Comparison of ENCODE assay signal across 8 cellular contexts in the genomic region with DNA sequence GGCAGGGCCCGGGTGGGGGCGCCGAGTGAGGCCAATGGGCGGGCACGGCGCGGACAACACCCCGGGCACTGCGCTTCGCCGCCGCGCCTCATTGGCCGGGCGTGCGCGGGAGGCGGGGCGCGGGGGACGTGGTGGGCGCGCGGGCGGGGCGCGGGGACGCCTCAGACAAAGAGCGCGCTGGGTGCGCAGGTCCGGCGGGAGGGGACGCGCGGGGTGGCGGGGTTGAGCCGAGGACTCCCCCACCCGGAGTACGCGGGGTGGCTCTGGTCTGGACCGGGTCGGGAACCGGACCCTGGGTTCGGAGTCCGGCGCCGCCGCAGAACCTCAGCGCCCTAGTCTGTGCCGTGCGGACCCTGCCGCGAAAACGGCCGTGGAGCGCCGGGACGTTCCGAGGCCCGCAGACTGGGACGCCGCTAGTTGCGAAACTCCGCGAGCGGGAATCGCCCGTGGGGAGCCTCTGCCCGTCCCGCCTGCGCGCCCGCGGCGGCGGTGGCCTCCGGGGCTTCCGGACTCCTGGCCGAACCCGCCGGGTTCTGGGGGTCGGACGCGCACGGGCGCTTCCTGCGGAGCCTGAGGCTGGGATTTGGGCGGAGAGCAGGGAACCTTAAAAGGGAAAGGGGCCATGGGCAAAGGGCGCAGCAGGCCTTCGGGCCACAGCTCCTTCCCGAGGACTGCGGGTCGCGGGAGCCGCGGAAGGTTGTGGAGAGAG. TPM values are rescaled to one million over a fixed set of nuclear protein-coding genes. Genes with fewer than 3 reads are reported as not detected.
DNase-seq lines count a peak whose midpoint lies in the region; TF ChIP-seq lines count a peak whose summit lies in the region.

No MANE protein-coding gene starts in this region.

- H2AFZ ChIP-seq in neuron (ENCODE audit: low read depth, low read length): peak overlapping the region; percentile 93

- intact Hi-C loops in stomach (cut with DNase I; ENCODE audit: low total_unique reads): no loop called here

- DNase-seq in EL: peak; percentile 90
- peak; percentile 78 for DNase-seq in H4 (ENCODE audit: low spot score)
- DNase-seq in LNCaP clone FGC (ENCODE audit: low read depth): peak; percentile 23
- DNase-seq in SHP77 treated with DMSO at 0.1 percent for 48 hours (lab: John Stamatoyannopoulos, UW): peak; percentile 61
- DNase-seq in activated naive CD4-positive, alpha-beta T cell (lab: John Stamatoyannopoulos, UW): peak in 3 of 4 experiments; percentile 22 to 68 (median 24)
- DNase-seq in foreskin melanocyte: peak; percentile 76
- peak; percentile 90 for DNase-seq in stomach

- TF ChIP-seq CTCF in LNCaP clone FGC (IDR thresholded peaks at IDR 0.05; ENCODE audit: control insufficient read depth, extremely low read depth, insufficient read depth) (no peak), stomach (IDR thresholded peaks at IDR 0.05) (no peak)

- 0 to 6% (median 1%) methylated on average over 15 to 97 of the region's 97 CpGs for WGBS in stomach, 5 donors

- peak in 1 of 4 donors; percentile 46 for TF ChIP-seq POLR2A in stomach (IDR thresholded peaks at IDR 0.05)

- H3K9me3 ChIP-seq in neuron (ENCODE audit: low read length) (no peaks in the 10 kb centered on the region), stomach (no peaks in the 10 kb centered on the region)

- H3K4me1 ChIP-seq in neuron (ENCODE audit: insufficient read depth, low read length): peaks cover 29% of the 10 kb centered on the region
- H3K4me1 ChIP-seq in stomach: peaks cover 42 to 65% (median 61%) of the 10 kb centered on the region in 4 donors

- TF ChIP-seq EP300 in stomach (IDR thresholded peaks at IDR 0.05): peak; percentile 39

- H3K36me3 ChIP-seq in neuron (ENCODE audit: insufficient read depth, low read length): no peaks in the 10 kb centered on the region
- H3K36me3 ChIP-seq in stomach: no peaks in the 10 kb centered on the region

- H3K27me3 ChIP-seq in neuron (ENCODE audit: insufficient read depth, low read length): no peaks in the 10 kb centered on the region
- no peaks in the 10 kb centered on the region for H3K27me3 ChIP-seq in stomach

- H3K27ac ChIP-seq in stomach: peak overlapping the region; percentile 86 to 91 (median 90)

- H3K4me3 ChIP-seq in LNCaP clone FGC (ENCODE audit: low read depth, low read length): peak overlapping the region; percentile 76
- peak overlapping the region; percentile 95 for H3K4me3 ChIP-seq in neuron (ENCODE audit: low read length)
- peak overlapping the region; percentile 75 to 89 (median 85) for H3K4me3 ChIP-seq in stomach

RNA-seq across cellular contexts. Expression of gene SLC25A29, which starts 0.4 kb away (rescaled TPM):
- 11.2 and 23.5 TPM in 2 replicates for total RNA-seq in H4 (2014; rRNA removed; shearing (Covaris generic))
- total RNA-seq in stomach: 100 to 1,000 TPM in 2 of 5 donors, 10 to 100 TPM in 3; 25.7 to 174 (median 30.1) TPM
- polyA plus RNA-seq in stomach: 10 to 100 TPM in 2 of 3 donors, 1 to 10 TPM in 1; 9.0 to 58.3 (median 26.2) TPM

RNA-seq across cellular contexts. Expression of gene SLC25A47, which starts 16.5 kb away (rescaled TPM):
- not detected in 2 replicates for total RNA-seq in H4 (2014; rRNA removed; shearing (Covaris generic))
- under 1 TPM in 1 of 5 donors, not detected in 4; 0.73 TPM for total RNA-seq in stomach
- polyA plus RNA-seq in stomach: not detected

Comparison
In these comparisons a context has a peak if more than half of its experiments do, and no peak if none do; other contexts are left out.
1. Peak in every context shown above with its lines: DNase-seq, H3K4me3 ChIP-seq and H3K27ac ChIP-seq.
2. DNase-seq: peak in every context shown above with its lines; median percentile 90 in EL; 90 in stomach; 78 in H4; 76 in foreskin melanocyte; 61 in SHP77 treated with DMSO at 0.1 percent for 48 hours; 24 in activated naive CD4-positive, alpha-beta T cell; 23 in LNCaP clone FGC.